Comparison of ENCODE assay signal across 8 cellular contexts in genomic region chr3:46110701-46111493, GRCh38.
A peak's percentile ranks its signal among the peaks of the same experiment; 100 is the strongest.
DNase-seq lines count a peak whose midpoint lies in the region; ATAC-seq, FAIRE-seq and TF ChIP-seq lines count a peak whose summit lies in the region.

No MANE protein-coding gene starts in this region.

- peaks cover 46% of the 10 kb centered on the region for H3K4me1 Mint-ChIP-seq in activated CD8-positive, alpha-beta T cell treated with anti-CD3 and anti-CD28 coated beads for 36 hours (ENCODE audit: low read depth)

- peak overlapping the region; percentile 14 for H3K27ac Mint-ChIP-seq in activated CD8-positive, alpha-beta T cell treated with anti-CD3 and anti-CD28 coated beads for 36 hours

- H3K36me3 Mint-ChIP-seq in activated CD8-positive, alpha-beta T cell treated with anti-CD3 and anti-CD28 coated beads for 36 hours (ENCODE audit: low read depth), result no peaks in the 10 kb centered on the region

- peak; percentile 75 for DNase-seq in AG10803 (ENCODE audit: low read depth)
- peak; percentile 49 for DNase-seq in HTR-8/SVneo (ENCODE audit: insufficient read length, low spot score)
- peak; percentile 15 for DNase-seq in activated CD8-positive, alpha-beta T cell treated with anti-CD3 and anti-CD28 coated beads for 36 hours
- peak; percentile 52 to 71 for DNase-seq in left colon
- no peak for DNase-seq in GM19238 (ENCODE audit: insufficient read length, low spot score)

- TF ChIP-seq CTCF in AG10803 (conservative IDR thresholded peaks at IDR 0.05; ENCODE audit: low read length), result no peak
- no peak for TF ChIP-seq CTCF in activated CD8-positive, alpha-beta T cell treated with anti-CD3 and anti-CD28 coated beads for 36 hours (IDR thresholded peaks at IDR 0.05)

- intact Hi-C loops in activated CD8-positive, alpha-beta T cell treated with anti-CD3 and anti-CD28 coated beads for 36 hours (cut with micrococcal nuclease), result no loop called here
- intact Hi-C loops in left colon (cut with DNase I, micrococcal nuclease), result no loop called here

- no peaks in the 10 kb centered on the region for H3K9me3 Mint-ChIP-seq in activated CD8-positive, alpha-beta T cell treated with anti-CD3 and anti-CD28 coated beads for 36 hours

- CTCF ChIA-PET in activated CD8-positive, alpha-beta T cell treated with anti-CD3 and anti-CD28 coated beads for 36 hours (lab: Charles Lee), result no interaction called here

- no peak overlapping the region for H3K4me3 Mint-ChIP-seq in activated CD8-positive, alpha-beta T cell treated with anti-CD3 and anti-CD28 coated beads for 36 hours

- ATAC-seq in GM19043 (IDR thresholded peaks at IDR 0.05; ENCODE audit: low read depth, unreplicated experiment) (peak; percentile 73), left colon (peak; percentile 94), HG03280 (IDR thresholded peaks at IDR 0.05; ENCODE audit: unreplicated experiment) (no peak), GM19351 (IDR thresholded peaks at IDR 0.05; ENCODE audit: unreplicated experiment) (no peak)
- peak; percentile 9 for ATAC-seq in activated CD8-positive, alpha-beta T cell treated with anti-CD3 and anti-CD28 coated beads for 36 hours

- POLR2A ChIA-PET in activated CD8-positive, alpha-beta T cell treated with anti-CD3 and anti-CD28 coated beads for 36 hours (lab: Charles Lee), result interaction anchor here (0.8 kb wide), 1 partner anchor 261 kb away, joined by 4 read pairs; no protein-coding TSS in a partner anchor

- peaks cover 7% of the 10 kb centered on the region for H3K27me3 Mint-ChIP-seq in activated CD8-positive, alpha-beta T cell treated with anti-CD3 and anti-CD28 coated beads for 36 hours

- no peak for FAIRE-seq in HTR-8/SVneo (lab: Jason Lieb, UNC)

- H3K4me3 ChIP-seq in AG10803 (ENCODE audit: low read length), result no peak overlapping the region

Comparison
In these comparisons a context has a peak if more than half of its experiments do, and no peak if none do; other contexts are left out.
1. ATAC-seq: peak in GM19043 (single experiment), activated CD8-positive, alpha-beta T cell treated with anti-CD3 and anti-CD28 coated beads for 36 hours (single experiment) and left colon (single experiment); none in HG03280 (single experiment) and GM19351 (single experiment).